Comparison of ENCODE assay signal across 9 cellular contexts in the genomic region with DNA sequence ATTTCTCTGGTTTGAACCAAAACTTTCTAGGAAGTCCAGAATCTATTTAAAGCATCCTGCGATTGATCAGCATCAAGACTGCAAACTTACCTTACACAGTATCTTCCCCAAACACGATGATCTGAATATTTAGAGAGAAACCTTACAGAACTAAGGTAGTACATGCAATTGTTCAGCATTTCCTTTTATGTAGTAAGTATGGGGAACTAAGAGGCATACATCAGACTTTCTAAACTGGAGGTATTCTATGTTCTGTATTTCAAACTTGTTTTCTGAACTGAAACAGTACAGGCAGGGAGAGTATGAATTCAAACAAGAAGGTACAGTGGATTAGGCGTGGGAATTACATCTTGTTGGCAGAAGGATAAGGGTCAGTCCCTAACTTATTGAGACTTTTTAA. TPM values are rescaled to one million over a fixed set of nuclear protein-coding genes. Genes with fewer than 3 reads are reported as not detected.
DNase-seq lines count a peak whose midpoint lies in the region; ATAC-seq, FAIRE-seq and TF ChIP-seq lines count a peak whose summit lies in the region.
"Not testable (repeated sequence)": the region's sequence is repeated elsewhere in the genome, so short reads cannot be mapped to it uniquely, and the experiment has no call there.
"Had no signal": no experiment of that assay in that cellular context is flagged by ENCODE, and none has a peak within 500 bp of the region (broad histone marks: within the 10 kb centered on the region; RNA-seq: fewer than 3 reads in every experiment).

A gene with protein sequence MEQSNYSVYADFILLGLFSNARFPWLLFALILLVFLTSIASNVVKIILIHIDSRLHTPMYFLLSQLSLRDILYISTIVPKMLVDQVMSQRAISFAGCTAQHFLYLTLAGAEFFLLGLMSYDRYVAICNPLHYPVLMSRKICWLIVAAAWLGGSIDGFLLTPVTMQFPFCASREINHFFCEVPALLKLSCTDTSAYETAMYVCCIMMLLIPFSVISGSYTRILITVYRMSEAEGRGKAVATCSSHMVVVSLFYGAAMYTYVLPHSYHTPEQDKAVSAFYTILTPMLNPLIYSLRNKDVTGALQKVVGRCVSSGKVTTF (minus strand): TSS at position 175 of the 400 bp plus-strand sequence. CDS start 4,644 bp downstream, outside the sequence.

- peak; percentile 48 for ATAC-seq in GM18511 (IDR thresholded peaks at IDR 0.05; ENCODE audit: unreplicated experiment)
- peak; percentile 83 for ATAC-seq in GM19043 (IDR thresholded peaks at IDR 0.05; ENCODE audit: low read depth, unreplicated experiment)
- ATAC-seq in GM21381 (IDR thresholded peaks at IDR 0.05; ENCODE audit: unreplicated experiment): peak; percentile 44
- peak; percentile 50 for ATAC-seq in GM21619 (IDR thresholded peaks at IDR 0.05; ENCODE audit: unreplicated experiment)
- ATAC-seq in HG02885 (IDR thresholded peaks at IDR 0.05; ENCODE audit: poor library complexity, unreplicated experiment): peak; percentile 63
- ATAC-seq in HG03342 (IDR thresholded peaks at IDR 0.05; ENCODE audit: unreplicated experiment): peak; percentile 48

- FAIRE-seq in GM12891 (lab: Jason Lieb, UNC): peak; percentile 95

- DNase-seq in GM12891 (ENCODE audit: insufficient read length, low spot score): not testable (repeated sequence)

- TF ChIP-seq POLR2A in GM12891 (IDR thresholded peaks at IDR 0.05; ENCODE audit: low read depth, low read length): not testable (repeated sequence)

RNA-seq across cellular contexts. Expression of the gene that starts here (rescaled TPM):
- polyA plus RNA-seq in GM12891 (2012; ENCODE audit: low read depth, missing spikeins): not detected
- polyA plus RNA-seq: AG04450, CD14-positive monocyte had no signal
